11 cellular contexts compared by ENCODE assay signal in the genomic region with DNA sequence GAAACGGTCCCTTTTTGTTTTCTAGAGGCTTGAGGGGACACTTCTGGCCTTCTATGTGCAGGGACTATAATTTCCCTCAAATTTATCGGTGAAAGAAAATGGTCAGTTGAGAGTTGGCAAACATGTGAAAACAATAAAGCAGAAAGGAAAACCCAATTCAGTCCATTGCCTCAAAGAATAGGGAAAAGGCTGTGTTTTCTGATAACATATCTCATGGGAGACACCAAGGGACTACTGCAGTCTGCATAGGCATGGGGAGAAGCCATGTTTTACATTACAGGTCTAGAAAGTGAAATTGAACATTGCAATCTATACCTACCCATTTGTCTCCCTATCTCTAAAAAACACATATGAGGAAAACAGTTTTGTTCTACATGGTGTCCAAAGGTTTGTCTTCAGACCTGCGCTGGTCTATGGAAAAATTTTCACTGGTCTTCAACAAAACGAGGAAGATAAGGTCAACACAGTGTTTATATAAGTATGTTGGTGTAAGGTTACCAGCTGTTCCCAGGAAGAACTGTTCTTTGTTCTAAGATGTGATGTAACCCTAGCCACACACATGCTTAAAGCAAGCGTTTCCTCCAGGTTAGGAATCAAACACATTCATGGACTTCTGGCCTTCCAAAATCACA.
A peak's percentile ranks its signal among the peaks of the same experiment; 100 is the strongest.
DNase-seq lines count a peak whose midpoint lies in the region; ATAC-seq and TF ChIP-seq lines count a peak whose summit lies in the region.
"Had no signal": no experiment of that assay in that cellular context is flagged by ENCODE, and none has a peak within 500 bp of the region (broad histone marks: within the 10 kb centered on the region; RNA-seq: fewer than 3 reads in every experiment).

No MANE protein-coding gene starts in this region.

- H3K4me1 Mint-ChIP-seq in mesothelial cell of epicardium, result peaks cover 25% of the 10 kb centered on the region

- H3K27ac ChIP-seq in epithelial cell of prostate, result peak overlapping the region; percentile 4
- H3K27ac ChIP-seq: cardiac muscle cell had no signal

- H3K27ac Mint-ChIP-seq in mesothelial cell of epicardium, result no peak overlapping the region

- no peak for TF ChIP-seq CTCF in mesothelial cell of epicardium (IDR thresholded peaks at IDR 0.05; ENCODE audit: unreplicated experiment)

- H3K4me3 ChIP-seq in skeletal muscle cell (ENCODE audit: low read depth, low read length), result no peak overlapping the region
- H3K4me3 ChIP-seq: cardiac muscle cell, tibial nerve had no signal

- H3K9me3 Mint-ChIP-seq in mesothelial cell of epicardium, result peaks cover 3% of the 10 kb centered on the region

- no peaks in the 10 kb centered on the region for H3K36me3 Mint-ChIP-seq in mesothelial cell of epicardium

- DNase-seq in NCI-H1417 (lab: John Stamatoyannopoulos, UW) (peak; percentile 2 to 27 (median 5)), NCI-H1417 treated with DMSO at 0.1 percent for 48 hours (lab: John Stamatoyannopoulos, UW) (no peak), NCI-H748 (lab: John Stamatoyannopoulos, UW; ENCODE audit: unreplicated experiment) (peak; percentile 89), epithelial cell of prostate (ENCODE audit: low read depth, low spot score) (peak; percentile 44), skeletal muscle cell (ENCODE audit: low read depth) (peak; percentile 69), mesothelial cell of epicardium (ENCODE audit: low spot score in 2 of 2, unreplicated experiment in 2 of 2) (no peak)
- DNase-seq in activated effector memory CD4-positive, alpha-beta T cell treated with anti-CD3 and anti-CD28 coated beads, Interleukin-2, amount 50 U/mL, for 16 hours, result no peak
- DNase-seq: kidney glomerular epithelial cell had no signal

- no peak overlapping the region for H3K4me3 Mint-ChIP-seq in mesothelial cell of epicardium

- ATAC-seq in GM19467 (IDR thresholded peaks at IDR 0.05; ENCODE audit: unreplicated experiment), result no peak

- H3K27me3 Mint-ChIP-seq in mesothelial cell of epicardium (ENCODE audit: low read depth), result no peaks in the 10 kb centered on the region

Comparison
In these comparisons a context has a peak if more than half of its experiments do, and no peak if none do; other contexts are left out.
1. DNase-seq: peak in NCI-H1417 (3 of 3), NCI-H748 (single experiment), epithelial cell of prostate (single experiment) and skeletal muscle cell (single experiment); none in NCI-H1417 treated with DMSO at 0.1 percent for 48 hours (single experiment), mesothelial cell of epicardium (0 of 2) and activated effector memory CD4-positive, alpha-beta T cell treated with anti-CD3 and anti-CD28 coated beads, Interleukin-2, amount 50 U/mL, for 16 hours (single experiment).